Comparison of ENCODE assay signal across 22 cellular contexts in the genomic region with DNA sequence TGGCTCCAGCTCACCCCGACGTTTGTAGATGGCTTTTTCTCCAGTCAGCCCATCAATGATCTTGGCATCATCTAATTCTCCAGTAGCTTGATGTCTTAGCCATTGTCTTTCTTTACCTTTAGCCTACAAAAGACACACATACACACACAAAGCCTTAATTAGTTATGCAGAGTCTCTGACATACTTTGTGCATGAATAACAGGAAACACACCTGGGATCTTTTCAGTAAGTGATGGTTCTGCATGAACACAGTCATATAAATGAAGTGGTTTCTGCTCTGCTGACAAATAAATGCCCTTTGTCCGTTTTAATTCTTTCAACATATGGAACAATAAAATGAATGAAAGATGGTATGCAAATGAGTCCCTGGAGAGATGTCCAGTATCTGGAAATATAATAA.
DNase-seq lines count a peak whose midpoint lies in the region; ATAC-seq and TF ChIP-seq lines count a peak whose summit lies in the region.
"Had no signal": no experiment of that assay in that cellular context is flagged by ENCODE, and none has a peak within 500 bp of the region (broad histone marks: within the 10 kb centered on the region; RNA-seq: fewer than 3 reads in every experiment).

No MANE protein-coding gene starts in this region.

- H3K4me2 ChIP-seq in DOHH2 (ENCODE audit: low read length) (peak overlapping the region; percentile 74), Karpas-422 (ENCODE audit: low read depth, low read length, poor library complexity, severe bottlenecking) (peak overlapping the region; percentile 3)

- no peak overlapping the region for H3K9ac ChIP-seq in Karpas-422 (ENCODE audit: low read length)
- H3K9ac ChIP-seq: BLaER1 treated with 17β-estradiol and CSF1 and Interleukin-3, amounts not matched to agents 10 nM and 100 nM had no signal

- no peak for TF ChIP-seq CTCF in DOHH2 (IDR thresholded peaks at IDR 0.05; ENCODE audit: low read depth, low read length, poor library complexity, severe bottlenecking)
- no peak for TF ChIP-seq CTCF in RWPE2 (IDR thresholded peaks at IDR 0.05; ENCODE audit: poor library complexity, severe bottlenecking)
- no peak for TF ChIP-seq CTCF in gastroesophageal sphincter (IDR thresholded peaks at IDR 0.05)

- H4K20me1 ChIP-seq in DOHH2 (ENCODE audit: control insufficient read depth, insufficient read depth, low read depth, low read length) (no peaks in the 10 kb centered on the region), Karpas-422 (ENCODE audit: insufficient read depth, low read depth, low read length) (no peaks in the 10 kb centered on the region)
- H4K20me1 ChIP-seq: BLaER1 treated with 17β-estradiol and CSF1 and Interleukin-3, amounts not matched to agents 10 nM and 100 nM had no signal

- H3K27ac ChIP-seq in DOHH2 (ENCODE audit: low read depth, low read length) (peak overlapping the region; percentile 87), Karpas-422 (ENCODE audit: low read length) (peak overlapping the region; percentile 78), RWPE2 (ENCODE audit: poor library complexity, severe bottlenecking) (peak overlapping the region; percentile 71), gastroesophageal sphincter (no peak overlapping the region)
- H3K27ac ChIP-seq: HL-60, spleen, testis had no signal

- H3K36me3 ChIP-seq in DOHH2 (ENCODE audit: control insufficient read depth, low read length) (peaks cover 18% of the 10 kb centered on the region), Karpas-422 (ENCODE audit: insufficient read depth, low read length) (no peaks in the 10 kb centered on the region), RWPE2 (ENCODE audit: low read depth) (peaks cover 4% of the 10 kb centered on the region; the same call in 1 of the 2 replicates), gastroesophageal sphincter (peaks cover 0 to 37% of the 10 kb centered on the region in 2 donors)

- intact Hi-C loops in Right ventricle myocardium inferior (cut with DNase I): no loop called here

- ATAC-seq in RWPE2 (ENCODE audit: low read depth): peak; percentile 88
- ATAC-seq in gastroesophageal sphincter: no peak
- no peak for ATAC-seq in Right ventricle myocardium inferior
- ATAC-seq: naive thymus-derived CD4-positive, alpha-beta T cell; WTC11 had no signal

- no peaks in the 10 kb centered on the region for H3K79me2 ChIP-seq in DOHH2 (ENCODE audit: control insufficient read depth, low read length)
- H3K79me2 ChIP-seq in Karpas-422 (ENCODE audit: low read length): no peaks in the 10 kb centered on the region

- H3K4me3 ChIP-seq in DOHH2 (ENCODE audit: low read length): peak overlapping the region; percentile 59
- H3K4me3 ChIP-seq in Karpas-422 (ENCODE audit: low read length): no peak overlapping the region
- no peak overlapping the region for H3K4me3 ChIP-seq in RWPE2 (ENCODE audit: severe bottlenecking)
- H3K4me3 ChIP-seq in gastroesophageal sphincter: no peak overlapping the region
- H3K4me3 ChIP-seq: BLaER1 treated with 17β-estradiol and CSF1 and Interleukin-3, amounts not matched to agents 10 nM and 100 nM; dorsolateral prefrontal cortex; spleen; testis had no signal

- H3K4me1 ChIP-seq in DOHH2 (ENCODE audit: control insufficient read depth, low read length): peaks cover 56% of the 10 kb centered on the region
- H3K4me1 ChIP-seq in Karpas-422 (ENCODE audit: low read length): peaks cover 18% of the 10 kb centered on the region
- H3K4me1 ChIP-seq in RWPE2 (ENCODE audit: insufficient read depth, poor library complexity, severe bottlenecking): peaks cover 34% of the 10 kb centered on the region
- no peaks in the 10 kb centered on the region for H3K4me1 ChIP-seq in gastroesophageal sphincter
- H3K4me1 ChIP-seq: spleen had no signal

- no peaks in the 10 kb centered on the region for H3K9me2 ChIP-seq in DOHH2 (replicated peaks; ENCODE audit: control insufficient read depth, low read length)
- H3K9me2 ChIP-seq in Karpas-422 (replicated peaks; ENCODE audit: insufficient read depth, low read length): no peaks in the 10 kb centered on the region

- H2AFZ ChIP-seq in Karpas-422 (ENCODE audit: low read length): 0 out of 2 replicates have a peak overlapping the region, but pooled peaks have one; percentile 28

- no peak for TF ChIP-seq POLR2A in gastroesophageal sphincter (IDR thresholded peaks at IDR 0.05)

- TF ChIP-seq EP300 in gastroesophageal sphincter (IDR thresholded peaks at IDR 0.05): no peak

- DNase-seq in Karpas-422 (no peak), RWPE2 (ENCODE audit: low spot score) (no peak), germinal center (ENCODE audit: low spot score) (peak; percentile 12), Right ventricle myocardium inferior (ENCODE audit: missing footprints) (no peak), H4 (ENCODE audit: low spot score) (no peak), NCI-H526 treated with DMSO at 0.1 percent for 48 hours (lab: John Stamatoyannopoulos, UW) (no peak)
- DNase-seq: aorta; dorsolateral prefrontal cortex; EL; naive thymus-derived CD4-positive, alpha-beta T cell; NCI-H1105 treated with DMSO at 0.1 percent for 48 hours; NCI-H2081 treated with DMSO at 0.1 percent for 48 hours; NCI-H524 treated with DMSO at 0.1 percent for 48 hours; spleen; stimulated activated CD4-positive, alpha-beta T cell treated with anti-CD3 and anti-CD28 coated beads, Interleukin-2, amount 100 ng/mL, for 48 hours; stimulated activated naive CD4-positive, alpha-beta T cell treated with Interleukin-2 at 50 U/mL for 16 hours; testis had no signal

- WGBS in gastroesophageal sphincter (ENCODE audit: low coverage in 1 of 2), 2 donors: 84% methylated on average over 3 of the region's 3 CpGs

- H3K27me3 ChIP-seq in DOHH2 (ENCODE audit: control insufficient read depth, low read length) (no peaks in the 10 kb centered on the region), Karpas-422 (ENCODE audit: low read length) (no peaks in the 10 kb centered on the region), RWPE2 (ENCODE audit: insufficient read depth, poor library complexity, severe bottlenecking) (no peaks in the 10 kb centered on the region), gastroesophageal sphincter (no peaks in the 10 kb centered on the region)
- H3K27me3 ChIP-seq: BLaER1 treated with 17β-estradiol and CSF1 and Interleukin-3, amounts not matched to agents 10 nM and 100 nM; dorsolateral prefrontal cortex; spleen; testis had no signal

- no peaks in the 10 kb centered on the region for H3K9me3 ChIP-seq in DOHH2 (ENCODE audit: control insufficient read depth, insufficient read depth, low read length)
- no peaks in the 10 kb centered on the region for H3K9me3 ChIP-seq in Karpas-422 (ENCODE audit: low read length)
- H3K9me3 ChIP-seq in RWPE2 (ENCODE audit: severe bottlenecking): no peaks in the 10 kb centered on the region
- no peaks in the 10 kb centered on the region for H3K9me3 ChIP-seq in gastroesophageal sphincter
- H3K9me3 ChIP-seq: spleen, testis had no signal

- peaks cover 13% of the 10 kb centered on the region for H3F3A ChIP-seq in DOHH2 (ENCODE audit: control insufficient read depth, insufficient read depth)

Comparison
In these comparisons a context has a peak if more than half of its experiments do, and no peak if none do; other contexts are left out.
1. H3K27ac ChIP-seq: peak in DOHH2 (single experiment), Karpas-422 (single experiment) and RWPE2 (single experiment); none in gastroesophageal sphincter (0 of 4).